ENCODE assay signal across 21 cellular contexts in genomic region chr13:73777134-73777533, GRCh38.
"Had no signal": no experiment of that assay in that cellular context is flagged by ENCODE, and none has a peak within 500 bp of the region (broad histone marks: within the 10 kb centered on the region; RNA-seq: fewer than 3 reads in every experiment).

No MANE protein-coding gene starts in this region.

- H3K27me3 ChIP-seq: esophagus muscularis mucosa, gastroesophageal sphincter, spleen, stomach, transverse colon had no signal

- ATAC-seq: gastroesophageal sphincter, left lobe of liver had no signal

- H3K9me3 ChIP-seq: esophagus muscularis mucosa, gastroesophageal sphincter, psoas muscle, spleen, stomach, thoracic aorta, transverse colon had no signal

- DNase-seq: effector memory CD4-positive, alpha-beta T cell; glutamatergic neuron; islet precursor cell; mammary epithelial cell; psoas muscle; retina; spleen; stimulated activated CD4-positive, alpha-beta T cell treated with anti-CD3 and anti-CD28 coated beads, Interleukin-15, amount 100 ng/mL, for 24 hours; stimulated activated CD4-positive, alpha-beta T cell treated with anti-CD3 and anti-CD28 coated beads, Interleukin-1b, Interleukin-23, amount 100 ng/mL, for 48 hours; stimulated activated CD4-positive, alpha-beta T cell treated with anti-CD3 and anti-CD28 coated beads, Interleukin-4, amount 100 ng/mL, for 4 hours; stimulated activated naive CD4-positive, alpha-beta T cell; stomach; substantia nigra; transverse colon had no signal

- H3K9me3 Mint-ChIP-seq: nephron had no signal

- H3K36me3 ChIP-seq: gastroesophageal sphincter, thoracic aorta, transverse colon had no signal

- H3K4me1 ChIP-seq: parathyroid adenoma had no signal

- H3K4me3 ChIP-seq: esophagus muscularis mucosa, gastroesophageal sphincter, psoas muscle, spleen, stomach, thoracic aorta, transverse colon had no signal

- H3K27ac ChIP-seq: epithelial cell of prostate, parathyroid adenoma, spleen, stomach, thoracic aorta, transverse colon had no signal

- H3K4me3 Mint-ChIP-seq: nephron had no signal
